ENCODE assay signal across 14 cellular contexts in genomic region chr20:63351811-63352591, GRCh38. TPM values are rescaled to one million over a fixed set of nuclear protein-coding genes. Genes with fewer than 3 reads are reported as not detected.
A peak's percentile ranks its signal among the peaks of the same experiment; 100 is the strongest.
DNase-seq lines count a peak whose midpoint lies in the region; ATAC-seq and TF ChIP-seq lines count a peak whose summit lies in the region.
"Had no signal": no experiment of that assay in that cellular context is flagged by ENCODE, and none has a peak within 500 bp of the region (broad histone marks: within the 10 kb centered on the region; RNA-seq: fewer than 3 reads in every experiment).

No MANE protein-coding gene starts in this region.

- peaks cover 0 to 5% (median 0%) of the 10 kb centered on the region in 11 experiments; a peak in 3 of 22 replicates for H3K27me3 ChIP-seq in BLaER1 treated with 17β-estradiol and CSF1 and Interleukin-3, amounts not matched to agents 10 nM and 100 nM
- peaks cover 54% of the 10 kb centered on the region for H3K27me3 ChIP-seq in suprapubic skin

- TF ChIP-seq POLR2A in suprapubic skin (IDR thresholded peaks at IDR 0.05), result no peak

- 28% methylated on average over 11 of the region's 28 CpGs for WGBS in suprapubic skin

- DNase-seq in WTC11 (ENCODE audit: low spot score) (peak; percentile 79), left lobe of liver (ENCODE audit: low spot score) (peak; percentile 70), suprapubic skin (ENCODE audit: low spot score in 2 of 2) (no peak), DMS153 (lab: John Stamatoyannopoulos, UW) (no peak), NCI-H128 (lab: John Stamatoyannopoulos, UW; ENCODE audit: unreplicated experiment) (no peak)
- DNase-seq: activated naive CD4-positive, alpha-beta T cell; cerebellar nuclear complex had no signal

- TF ChIP-seq RAD21 in Ishikawa (IDR thresholded peaks at IDR 0.05; ENCODE audit: low read depth), result no peak

- POLR2A ChIA-PET in WTC11 (lab: Charles Lee), result interaction anchor here (0.7 kb wide), 1 partner anchor 108 kb away, joined by 3 read pairs; no protein-coding TSS in a partner anchor

- H3K4me1 ChIP-seq in BLaER1 treated with 17β-estradiol and CSF1 and Interleukin-3, amounts not matched to agents 10 nM and 100 nM, result peaks cover 0 to 20% (median 15%) of the 10 kb centered on the region in 10 experiments; a peak in 15 of 20 replicates
- peaks cover 6% of the 10 kb centered on the region for H3K4me1 ChIP-seq in suprapubic skin

- H3K4me3 Mint-ChIP-seq in WTC11, result no peak overlapping the region

- H3K9me3 ChIP-seq in BLaER1 treated with 17β-estradiol and CSF1 and Interleukin-3, amounts not matched to agents 10 nM and 100 nM (replicated peaks in 1 of 11), result peaks cover 0 to 14% (median 4%) of the 10 kb centered on the region in 11 experiments; a peak in 9 of 22 replicates
- no peaks in the 10 kb centered on the region for H3K9me3 ChIP-seq in suprapubic skin
- H3K9me3 ChIP-seq: esophagus muscularis mucosa had no signal

- H3K4me3 ChIP-seq in BLaER1 treated with 17β-estradiol and CSF1 and Interleukin-3, amounts not matched to agents 10 nM and 100 nM, result no peak overlapping the region
- H3K4me3 ChIP-seq in suprapubic skin, result no peak overlapping the region
- H3K4me3 ChIP-seq: esophagus muscularis mucosa had no signal

- H4K20me1 ChIP-seq in BLaER1 treated with 17β-estradiol and CSF1 and Interleukin-3, amounts not matched to agents 10 nM and 100 nM, result peaks cover 0 to 27% (median 0%) of the 10 kb centered on the region in 11 experiments; a peak in 2 of 22 replicates

- CTCF ChIA-PET in WTC11 (lab: Charles Lee), result interaction anchor here (0.6 to 3.9 kb wide), 13 partner anchors 10 to 186 kb away, joined by 3 to 20 read pairs (median 4); partner anchors contain the start of genes CHRNA4 and PTK6

- no peaks in the 10 kb centered on the region for H3K27me3 Mint-ChIP-seq in WTC11 (ENCODE audit: low read depth)

- peaks cover 11% of the 10 kb centered on the region for H3K9me3 Mint-ChIP-seq in WTC11

- ATAC-seq in WTC11 (peak; percentile 87), left lobe of liver (peak; percentile 58), GM21367 (IDR thresholded peaks at IDR 0.05; ENCODE audit: unreplicated experiment) (no peak)

- no peak overlapping the region for H3K27ac ChIP-seq in BLaER1 treated with 17β-estradiol and CSF1 and Interleukin-3, amounts not matched to agents 10 nM and 100 nM
- no peak overlapping the region for H3K27ac ChIP-seq in suprapubic skin
- H3K27ac ChIP-seq: C4-2B, esophagus muscularis mucosa, KMS-11 had no signal

- H3K36me3 ChIP-seq in BLaER1 treated with 17β-estradiol and CSF1 and Interleukin-3, amounts not matched to agents 10 nM and 100 nM, result no peaks in the 10 kb centered on the region
- H3K36me3 ChIP-seq in suprapubic skin, result no peaks in the 10 kb centered on the region
- H3K36me3 ChIP-seq: esophagus muscularis mucosa had no signal

- TF ChIP-seq EP300 in Ishikawa (IDR thresholded peaks at IDR 0.05; ENCODE audit: borderline replicate concordance), result no peak
- no peak for TF ChIP-seq EP300 in suprapubic skin (IDR thresholded peaks at IDR 0.05)

- TF ChIP-seq CTCF in WTC11 (IDR thresholded peaks at IDR 0.05), result no peak
- no peak for TF ChIP-seq CTCF in suprapubic skin (IDR thresholded peaks at IDR 0.05)

- no peak overlapping the region for H3K27ac Mint-ChIP-seq in WTC11

- peak overlapping the region in 9 of 11 experiments; percentile 18 to 73 (median 67); a peak in 15 of 22 replicates for H3K4me2 ChIP-seq in BLaER1 treated with 17β-estradiol and CSF1 and Interleukin-3, amounts not matched to agents 10 nM and 100 nM
- H3K4me2 ChIP-seq: KMS-11 had no signal

- 0 out of 22 replicates have a peak overlapping the region, but pooled peaks of 1 of the 11 experiments have one; percentile 24 for H3K9ac ChIP-seq in BLaER1 treated with 17β-estradiol and CSF1 and Interleukin-3, amounts not matched to agents 10 nM and 100 nM
- H3K9ac ChIP-seq: KMS-11 had no signal

- H3K36me3 Mint-ChIP-seq in WTC11, result peaks cover 2% of the 10 kb centered on the region; the same call in 1 of the 2 replicates

- peaks cover 6% of the 10 kb centered on the region for H3K4me1 Mint-ChIP-seq in WTC11

TF ChIP-seq in Ishikawa, 13 proteins besides CTCF, POLR2A, EP300 and RAD21:
- TF ChIP-seq MAX (IDR thresholded peaks at IDR 0.05) (no peak), NFIC (IDR thresholded peaks at IDR 0.05) (peak; percentile 13; the same call in 1 of the 2 replicates)

TF ChIP-seq in WTC11, 78 proteins besides CTCF, POLR2A, EP300 and RAD21:
- peak; percentile 40; the same call in 1 of the 2 replicates for TF ChIP-seq TP53 (CRISPR knock-in tag; IDR thresholded peaks at IDR 0.05)
- TF ChIP-seq ZNF121 (CRISPR knock-in tag; IDR thresholded peaks at IDR 0.05), result peak; percentile 82
- TF ChIP-seq, protein P1, sequence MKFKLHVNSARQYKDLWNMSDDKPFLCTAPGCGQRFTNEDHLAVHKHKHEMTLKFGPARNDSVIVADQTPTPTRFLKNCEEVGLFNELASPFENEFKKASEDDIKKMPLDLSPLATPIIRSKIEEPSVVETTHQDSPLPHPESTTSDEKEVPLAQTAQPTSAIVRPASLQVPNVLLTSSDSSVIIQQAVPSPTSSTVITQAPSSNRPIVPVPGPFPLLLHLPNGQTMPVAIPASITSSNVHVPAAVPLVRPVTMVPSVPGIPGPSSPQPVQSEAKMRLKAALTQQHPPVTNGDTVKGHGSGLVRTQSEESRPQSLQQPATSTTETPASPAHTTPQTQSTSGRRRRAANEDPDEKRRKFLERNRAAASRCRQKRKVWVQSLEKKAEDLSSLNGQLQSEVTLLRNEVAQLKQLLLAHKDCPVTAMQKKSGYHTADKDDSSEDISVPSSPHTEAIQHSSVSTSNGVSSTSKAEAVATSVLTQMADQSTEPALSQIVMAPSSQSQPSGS (CRISPR knock-in tag; IDR thresholded peaks at IDR 0.05; ENCODE audit: borderline replicate concordance, low read depth), result no peak

RNA-seq across cellular contexts. Expression of gene CHRNA4, which starts 9.1 kb away (rescaled TPM):
- 2.5 to 5.7 TPM (median 4.8 TPM) in 3 replicates for total RNA-seq in WTC11 (2021)
- total RNA-seq in left lobe of liver, result 145 TPM
- total RNA-seq in suprapubic skin, result not detected
- total RNA-seq: esophagus muscularis mucosa; T-helper 1 cell treated with Interleukin-12 subunit alpha and Interleukin-12 subunit beta and Interleukin-4 antibody, amounts not matched to agents 30 ng/mL and 1 ng/mL, for 36 hours had no signal

RNA-seq across cellular contexts. Expression of gene COL20A1, which starts 59.0 kb away (rescaled TPM):
- total RNA-seq in WTC11 (2021) (0.55 to 1.3 TPM (median 1.1 TPM) in 3 replicates), left lobe of liver (not detected), suprapubic skin (not detected)

Comparison
In these comparisons a context has a peak if more than half of its experiments do, and no peak if none do; other contexts are left out.
1. DNase-seq: peak in WTC11 (single experiment) and left lobe of liver (single experiment); none in suprapubic skin (0 of 2), DMS153 (single experiment) and NCI-H128 (single experiment).
2. RNA of gene CHRNA4, which starts 9.1 kb away (total RNA-seq): 145 TPM in left lobe of liver (single experiment); 2.5 to 5.7 TPM in WTC11 and not detected in suprapubic skin; every median in the first group is over 10 times any median in the second.